Comparison of ENCODE assay signal across 1 cellular context in the genomic region with DNA sequence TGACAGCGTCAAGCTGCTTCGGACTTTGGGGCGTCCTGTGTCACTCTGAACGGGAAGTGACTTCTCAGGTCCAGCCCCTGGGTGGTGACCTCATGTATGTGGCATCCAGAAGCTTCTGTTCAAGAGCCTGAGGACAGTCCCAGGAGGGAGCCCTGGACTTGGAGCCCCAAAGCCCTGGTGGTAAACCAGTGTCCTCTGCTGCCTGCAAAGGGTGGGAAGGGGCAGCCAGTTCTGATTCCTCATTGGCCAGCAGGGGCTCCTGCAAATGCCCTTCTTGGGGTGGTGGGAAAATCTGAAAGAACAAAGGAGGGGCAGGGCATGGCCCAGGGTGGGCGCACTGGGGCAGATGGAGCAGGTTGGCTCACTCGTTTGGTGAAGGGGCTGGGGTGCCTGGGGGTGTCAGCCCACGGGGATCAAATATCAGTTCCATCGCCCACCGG.
A peak's percentile ranks its signal among the peaks of the same experiment; 100 is the strongest.
TF ChIP-seq lines count a peak whose summit lies in the region.

No MANE protein-coding gene starts in this region.

TF ChIP-seq in liver, 16 proteins besides CTCF, POLR2A, EP300 and RAD21 (continued from another document):
- peak; percentile 51 for TF ChIP-seq REST (IDR thresholded peaks at IDR 0.05)
- TF ChIP-seq ATF3 (IDR thresholded peaks at IDR 0.05), result no peak
- TF ChIP-seq GABPA (IDR thresholded peaks at IDR 0.05 in 1 of 2, conservative IDR thresholded peaks at IDR 0.05 in 1 of 2), result no peak
- peak; percentile 6 for TF ChIP-seq HNF4G (IDR thresholded peaks at IDR 0.05)
- TF ChIP-seq EGR1 (IDR thresholded peaks at IDR 0.05; ENCODE audit: low read depth in 2 of 2), result no peak
- TF ChIP-seq FOXA2 (IDR thresholded peaks at IDR 0.05), result no peak
- peak; percentile 67 for TF ChIP-seq JUND (IDR thresholded peaks at IDR 0.05)
- no peak for TF ChIP-seq SP1 (IDR thresholded peaks at IDR 0.05)
